In genomic region chr10:49273082-49273465, GRCh38 we compare ENCODE assay signal across 16 cellular contexts. TPM values are rescaled to one million over a fixed set of nuclear protein-coding genes. Genes with fewer than 3 reads are reported as not detected.
DNase-seq lines count a peak whose midpoint lies in the region; ATAC-seq, FAIRE-seq and TF ChIP-seq lines count a peak whose summit lies in the region.
"Had no signal": no experiment of that assay in that cellular context is flagged by ENCODE, and none has a peak within 500 bp of the region (broad histone marks: within the 10 kb centered on the region; RNA-seq: fewer than 3 reads in every experiment).

No MANE protein-coding gene starts in this region.

- H3K4me3 Mint-ChIP-seq in naive thymus-derived CD4-positive, alpha-beta T cell: no peak overlapping the region

- no peak overlapping the region for H3K27ac ChIP-seq in naive thymus-derived CD4-positive, alpha-beta T cell (ENCODE audit: low read depth, low read length)
- H3K27ac ChIP-seq in upper lobe of right lung (peak overlapping the region; percentile 36), suprapubic skin (no peak overlapping the region)
- H3K27ac ChIP-seq: A549, neutrophil, Peyer's patch had no signal

- no peak overlapping the region for H3K4me3 ChIP-seq in naive thymus-derived CD4-positive, alpha-beta T cell (ENCODE audit: low read length)
- H3K4me3 ChIP-seq in upper lobe of right lung: no peak overlapping the region
- no peak overlapping the region for H3K4me3 ChIP-seq in suprapubic skin
- H3K4me3 ChIP-seq: A549, Peyer's patch had no signal

- no peaks in the 10 kb centered on the region for H3K36me3 Mint-ChIP-seq in naive thymus-derived CD4-positive, alpha-beta T cell

- intact Hi-C loops in Right ventricle myocardium inferior (cut with DNase I): loop anchor here (10.0 kb wide), 1 partner anchor 158 kb away; the partner anchor contains the start of gene VSTM4
- intact Hi-C loops in naive thymus-derived CD4-positive, alpha-beta T cell (cut with micrococcal nuclease): no loop called here
- intact Hi-C loops in upper lobe of right lung (cut with DNase I): no loop called here

- TF ChIP-seq EP300 in suprapubic skin (IDR thresholded peaks at IDR 0.05): no peak

- POLR2A ChIA-PET in naive thymus-derived CD4-positive, alpha-beta T cell (lab: Charles Lee): no interaction called here

- no peak for TF ChIP-seq POLR2A in GM12892 (IDR thresholded peaks at IDR 0.05; ENCODE audit: low read depth, low read length)
- TF ChIP-seq POLR2A in suprapubic skin (IDR thresholded peaks at IDR 0.05): no peak

- H3K27ac Mint-ChIP-seq in naive thymus-derived CD4-positive, alpha-beta T cell: no peak overlapping the region

- no peak for TF ChIP-seq CTCF in upper lobe of right lung (IDR thresholded peaks at IDR 0.05)
- TF ChIP-seq CTCF in suprapubic skin (IDR thresholded peaks at IDR 0.05): no peak

- H3K9me3 ChIP-seq in naive thymus-derived CD4-positive, alpha-beta T cell (ENCODE audit: control insufficient read depth in 2 of 3, low read length in 3 of 3): no peaks in the 10 kb centered on the region
- no peaks in the 10 kb centered on the region for H3K9me3 ChIP-seq in upper lobe of right lung
- H3K9me3 ChIP-seq in suprapubic skin: no peaks in the 10 kb centered on the region
- H3K9me3 ChIP-seq: A549, neutrophil, Peyer's patch had no signal

- H3K4me1 ChIP-seq in naive thymus-derived CD4-positive, alpha-beta T cell (ENCODE audit: control insufficient read depth in 2 of 2, insufficient read depth in 2 of 2, low read length in 2 of 2): no peaks in the 10 kb centered on the region
- peaks cover 12% of the 10 kb centered on the region for H3K4me1 ChIP-seq in upper lobe of right lung
- peaks cover 11% of the 10 kb centered on the region for H3K4me1 ChIP-seq in suprapubic skin
- H3K4me1 ChIP-seq: A549 had no signal

- CTCF ChIA-PET in naive thymus-derived CD4-positive, alpha-beta T cell (lab: Charles Lee): no interaction called here

- no peak for FAIRE-seq in GM12892 (lab: Jason Lieb, UNC)
- FAIRE-seq: A549, small intestine, TTC549 had no signal

- 100% methylated on average over 1 of the region's 1 CpG for WGBS in suprapubic skin

- DNase-seq in activated CD8-positive, alpha-beta memory T cell treated with anti-CD3 and anti-CD28 coated beads, Interleukin-2, amount 50 U/mL, for 48 hours: peak; percentile 46
- DNase-seq in activated CD8-positive, alpha-beta memory T cell treated with anti-CD3 and anti-CD28 coated beads, Interleukin-2, amount 50 U/mL, for 4 hours: no peak
- DNase-seq in Right ventricle myocardium inferior (ENCODE audit: missing footprints) (no peak), upper lobe of right lung (no peak), GM12892 (ENCODE audit: insufficient read length) (no peak), suprapubic skin (ENCODE audit: low spot score in 2 of 2) (no peak), NCI-H82 treated with DMSO at 0.1 percent for 48 hours (lab: John Stamatoyannopoulos, UW; ENCODE audit: unreplicated experiment) (no peak)
- peak in 1 of 9 donors; percentile 15 for DNase-seq in naive thymus-derived CD4-positive, alpha-beta T cell
- DNase-seq: activated CD4-positive, alpha-beta T cell treated with anti-CD3 and anti-CD28 coated beads, Interleukin-2, amount 50 U/mL, for 4 hours; NCI-H82; Peyer's patch; small intestine had no signal

- H3K27me3 Mint-ChIP-seq in naive thymus-derived CD4-positive, alpha-beta T cell: peaks cover 0 to 23% (median 4%) of the 10 kb centered on the region in 5 donors

- peak; percentile 39 for ATAC-seq in Right ventricle myocardium inferior
- ATAC-seq in naive thymus-derived CD4-positive, alpha-beta T cell: peak; percentile 49
- peak; percentile 58 for ATAC-seq in upper lobe of right lung
- ATAC-seq: A549 had no signal

- no peaks in the 10 kb centered on the region for H3K27me3 ChIP-seq in naive thymus-derived CD4-positive, alpha-beta T cell (ENCODE audit: control insufficient read depth in 2 of 2, insufficient read depth in 2 of 2, low read length in 2 of 2)
- no peaks in the 10 kb centered on the region for H3K27me3 ChIP-seq in upper lobe of right lung
- no peaks in the 10 kb centered on the region for H3K27me3 ChIP-seq in suprapubic skin
- H3K27me3 ChIP-seq: neutrophil, Peyer's patch had no signal

- no peaks in the 10 kb centered on the region for H3K36me3 ChIP-seq in naive thymus-derived CD4-positive, alpha-beta T cell (ENCODE audit: control insufficient read depth in 2 of 3, insufficient read depth in 3 of 3, low read length in 3 of 3)
- H3K36me3 ChIP-seq in upper lobe of right lung: no peaks in the 10 kb centered on the region
- no peaks in the 10 kb centered on the region for H3K36me3 ChIP-seq in suprapubic skin
- H3K36me3 ChIP-seq: neutrophil, Peyer's patch had no signal

- peaks cover 0 to 11% (median 0%) of the 10 kb centered on the region in 7 donors for H3K4me1 Mint-ChIP-seq in naive thymus-derived CD4-positive, alpha-beta T cell

- H3K9me3 Mint-ChIP-seq in naive thymus-derived CD4-positive, alpha-beta T cell: peaks cover 0 to 4% (median 0%) of the 10 kb centered on the region in 11 donors

RNA-seq across cellular contexts. Expression of gene C10orf71, which starts 25.9 kb away (rescaled TPM):
- total RNA-seq in Right ventricle myocardium inferior (108 TPM), upper lobe of right lung (not detected), suprapubic skin (not detected)
- not detected for total RNA-seq in naive thymus-derived CD4-positive, alpha-beta T cell
- not detected for polyA plus RNA-seq in naive thymus-derived CD4-positive, alpha-beta T cell
- not detected for polyA plus RNA-seq in GM12892 (2012; ENCODE audit: missing spikeins)
- total RNA-seq: cerebellum, Peyer's patch had no signal
- polyA plus RNA-seq: A549 had no signal

Comparison
In these comparisons a context has a peak if more than half of its experiments do, and no peak if none do; other contexts are left out.
1. RNA of gene C10orf71, which starts 25.9 kb away (total RNA-seq): 108 TPM in Right ventricle myocardium inferior (single experiment); not detected in naive thymus-derived CD4-positive, alpha-beta T cell, not detected in upper lobe of right lung (single experiment) and not detected in suprapubic skin; every median in the first group is over 100 times any median in the second.
2. Peak in every context shown above with its lines, with median percentiles within 50 percentile points of each other: ATAC-seq.